24 cellular contexts compared by ENCODE assay signal in genomic region chr11:76317296-76317695, GRCh38.
"Had no signal": no experiment of that assay in that cellular context is flagged by ENCODE, and none has a peak within 500 bp of the region (broad histone marks: within the 10 kb centered on the region; RNA-seq: fewer than 3 reads in every experiment).

No MANE protein-coding gene starts in this region.

- H3K9ac ChIP-seq: SK-N-SH had no signal

- H3K4me2 ChIP-seq: SK-N-SH had no signal

- H3K4me3 ChIP-seq: adrenal gland, SJCRH30 had no signal

- H3K36me3 ChIP-seq: adrenal gland, SJCRH30, WERI-Rb-1 had no signal

- ATAC-seq: activated CD4-positive, alpha-beta T cell treated with anti-CD3 and anti-CD28 coated beads for 36 hours; activated T-helper 17 cell treated with anti-CD3 and anti-CD28 coated beads, Interleukin-2, amount 50 U/mL, for 72 hours had no signal

- FAIRE-seq: bronchial epithelial cell had no signal

- DNase-seq: activated CD4-positive, alpha-beta memory T cell treated with anti-CD3 and anti-CD28 coated beads, Interleukin-2, amount 10 ng/mL, durations not matched to agents 7 days and 5 days; activated CD4-positive, alpha-beta T cell treated with anti-CD3 and anti-CD28 coated beads for 36 hours; activated CD4-positive, alpha-beta T cell treated with anti-CD3 and anti-CD28 coated beads, Interleukin-2, amount 50 U/mL, for 1 hour; activated gamma-delta T cell; activated naive CD4-positive, alpha-beta T cell treated with anti-CD3 and anti-CD28 coated beads for 36 hours; activated naive CD8-positive, alpha-beta T cell treated with anti-CD3 and anti-CD28 coated beads, Interleukin-2, amount 10 ng/mL, durations not matched to agents 7 days and 5 days; activated T-cell treated with anti-CD3 and anti-CD28 coated beads for 4 hours; activated T-cell treated with anti-CD3 and anti-CD28 coated beads, Interleukin-2, amount 50 U/mL, for 48 hours; anterior cingulate cortex; central memory CD4-positive, alpha-beta T cell; Kasumi-1; NCI-H146; NCI-H187 treated with DMSO at 0.1 percent for 48 hours; NCI-H2081 treated with DMSO at 0.1 percent for 48 hours; NCI-H446; NCI-H524; NCI-H748 treated with DMSO at 0.1 percent for 48 hours; SJCRH30; SK-N-SH; T-helper 1 cell; WERI-Rb-1 had no signal

- H3K9me3 ChIP-seq: adrenal gland, SJCRH30, SK-N-SH had no signal

- H3K27ac ChIP-seq: adrenal gland, SJCRH30, WERI-Rb-1 had no signal

- H3K27me3 ChIP-seq: SJCRH30 had no signal
